In the genomic region with DNA sequence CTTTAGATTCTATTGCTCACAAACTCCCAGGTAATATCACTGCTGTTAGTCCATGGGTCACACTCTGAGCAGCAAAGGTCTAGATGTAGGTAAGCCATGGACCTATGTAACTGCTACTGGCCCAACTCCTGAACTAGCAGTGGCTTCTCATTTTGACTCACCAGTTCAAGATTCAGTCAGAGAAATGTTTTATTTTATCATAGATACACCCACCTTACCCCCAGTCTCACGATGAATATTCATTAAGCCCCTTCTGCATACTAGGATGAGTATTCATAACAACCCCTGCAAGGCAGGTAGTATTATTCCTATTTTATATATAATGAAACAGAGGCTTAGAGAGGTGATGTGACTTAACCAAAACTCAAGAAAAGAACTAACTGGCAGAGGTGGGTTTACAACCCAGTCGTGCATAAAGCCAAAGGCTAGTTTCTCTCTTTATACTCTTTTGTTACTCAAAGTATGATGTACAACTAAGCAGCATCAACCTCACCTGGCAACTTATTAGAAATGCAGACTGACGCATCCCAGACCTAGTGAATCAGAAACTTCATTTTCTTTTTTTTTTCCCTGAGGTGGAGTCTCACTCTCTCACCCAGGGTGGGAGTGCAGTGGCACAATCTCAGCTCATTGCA, we compare ENCODE assay signal across 16 cellular contexts.
DNase-seq lines count a peak whose midpoint lies in the region; ATAC-seq, FAIRE-seq and TF ChIP-seq lines count a peak whose summit lies in the region.
"Had no signal": no experiment of that assay in that cellular context is flagged by ENCODE, and none has a peak within 500 bp of the region (broad histone marks: within the 10 kb centered on the region; RNA-seq: fewer than 3 reads in every experiment).

No MANE protein-coding gene starts in this region.

- no peak for TF ChIP-seq RAD21 in SK-N-SH (IDR thresholded peaks at IDR 0.05; ENCODE audit: low read length)

- no peak for TF ChIP-seq CTCF in SK-N-SH (IDR thresholded peaks at IDR 0.05)

- no peak for TF ChIP-seq EP300 in SK-N-SH (IDR thresholded peaks at IDR 0.05; ENCODE audit: borderline replicate concordance in 1 of 2, low read depth in 1 of 2, low read length in 1 of 2)

- no peak overlapping the region for H3K4me2 ChIP-seq in SK-N-SH

- no peak for TF ChIP-seq POLR2A in GM12891 (IDR thresholded peaks at IDR 0.05; ENCODE audit: low read depth, low read length)

- no peak for FAIRE-seq in GM12891 (lab: Jason Lieb, UNC)

- H3K9me3 ChIP-seq in SK-N-SH: no peaks in the 10 kb centered on the region
- H3K9me3 ChIP-seq: left ventricle myocardium inferior, transverse colon had no signal

- H3K79me2 ChIP-seq in SK-N-SH (ENCODE audit: insufficient read depth): no peaks in the 10 kb centered on the region

- POLR2A ChIA-PET in SK-N-SH (lab: Yijun Ruan, JAX): no interaction called here

- no peak overlapping the region for H2AFZ ChIP-seq in SK-N-SH (ENCODE audit: low read depth)

- H3K27ac ChIP-seq in SK-N-SH (ENCODE audit: low read depth in 2 of 2, low read length in 1 of 2): no peak overlapping the region
- H3K27ac ChIP-seq: left ventricle myocardium inferior, transverse colon had no signal

- CTCF ChIA-PET in SK-N-SH (lab: Yijun Ruan, JAX): no interaction called here

- DNase-seq in GM12891 (ENCODE audit: insufficient read length, low spot score): no peak
- DNase-seq in DMS 273 (lab: John Stamatoyannopoulos, UW; ENCODE audit: unreplicated experiment): no peak
- no peak for DNase-seq in NCI-H146 treated with DMSO at 0.1 percent for 48 hours (lab: John Stamatoyannopoulos, UW; ENCODE audit: unreplicated experiment)
- DNase-seq in SK-N-SH: no peak
- DNase-seq: activated CD4-positive, alpha-beta T cell treated with anti-CD3 and anti-CD28 coated beads, Interleukin-2, amount 50 U/mL, for 4 hours; dermis blood vessel endothelial cell; left ventricle myocardium inferior; retina; SHP77 treated with DMSO at 0.1 percent for 48 hours; T1000; transverse colon had no signal

- H3K36me3 ChIP-seq in SK-N-SH (replicated peaks in 1 of 2; ENCODE audit: control insufficient read depth in 1 of 2, insufficient read depth in 2 of 2, low read length in 1 of 2): no peaks in the 10 kb centered on the region
- H3K36me3 ChIP-seq: left ventricle myocardium inferior, transverse colon had no signal

- no peak overlapping the region for H3K9ac ChIP-seq in SK-N-SH

- H3F3A ChIP-seq in SK-N-SH (replicated peaks; ENCODE audit: insufficient read depth): no peaks in the 10 kb centered on the region

- 58% methylated on average over 3 of the region's 3 CpGs for WGBS in SK-N-SH (ENCODE audit: low lambda C conversion rate)

- H3K4me3 ChIP-seq in SK-N-SH (ENCODE audit: low read depth in 2 of 2, low read length in 1 of 2): no peak overlapping the region
- H3K4me3 ChIP-seq: left ventricle myocardium inferior, transverse colon had no signal

- H3K27me3 ChIP-seq in SK-N-SH (ENCODE audit: insufficient read depth): no peaks in the 10 kb centered on the region
- H3K27me3 ChIP-seq: transverse colon had no signal

- H4K20me1 ChIP-seq in SK-N-SH (ENCODE audit: insufficient read depth): no peaks in the 10 kb centered on the region

- peak; percentile 83 for ATAC-seq in GM19351 (IDR thresholded peaks at IDR 0.05; ENCODE audit: unreplicated experiment)
- ATAC-seq in HG02642 (IDR thresholded peaks at IDR 0.05; ENCODE audit: poor library complexity, unreplicated experiment): peak; percentile 78
- peak; percentile 69 for ATAC-seq in HG03280 (IDR thresholded peaks at IDR 0.05; ENCODE audit: unreplicated experiment)
- ATAC-seq in GM19467 (IDR thresholded peaks at IDR 0.05; ENCODE audit: unreplicated experiment): no peak
- ATAC-seq: natural killer cell treated with Interleukin-12 subunit alpha and Interleukin-12 subunit beta and Interleukin-15 and Interleukin-18, amount 100 ng/mL, for 72 hours had no signal

- no peaks in the 10 kb centered on the region for H3K9me2 ChIP-seq in SK-N-SH

- H3K4me1 ChIP-seq in SK-N-SH (ENCODE audit: control insufficient read depth in 1 of 2, insufficient read depth in 2 of 2, low read depth in 1 of 2, low read length in 1 of 2): no peaks in the 10 kb centered on the region; a peak in 1 of 4 replicates
- H3K4me1 ChIP-seq: transverse colon had no signal

TF ChIP-seq in GM12891, 5 proteins besides CTCF, POLR2A, EP300 and RAD21:
- TF ChIP-seq POU2F2 (IDR thresholded peaks at IDR 0.05; ENCODE audit: low read depth, low read length): peak; percentile 83
- no peak for TF ChIP-seq POLR2AphosphoS5 (IDR thresholded peaks at IDR 0.05; ENCODE audit: low read depth, low read length)

TF ChIP-seq in SK-N-SH, 30 proteins besides CTCF, POLR2A, EP300 and RAD21:
- TF ChIP-seq TCF12 (IDR thresholded peaks at IDR 0.05): no peak
- TF ChIP-seq MEF2A (IDR thresholded peaks at IDR 0.05; ENCODE audit: borderline replicate concordance, low read depth): no peak
- TF ChIP-seq RXRA (IDR thresholded peaks at IDR 0.05; ENCODE audit: borderline replicate concordance, low read depth): no peak
